Comparison of ENCODE assay signal across 9 cellular contexts in the genomic region with DNA sequence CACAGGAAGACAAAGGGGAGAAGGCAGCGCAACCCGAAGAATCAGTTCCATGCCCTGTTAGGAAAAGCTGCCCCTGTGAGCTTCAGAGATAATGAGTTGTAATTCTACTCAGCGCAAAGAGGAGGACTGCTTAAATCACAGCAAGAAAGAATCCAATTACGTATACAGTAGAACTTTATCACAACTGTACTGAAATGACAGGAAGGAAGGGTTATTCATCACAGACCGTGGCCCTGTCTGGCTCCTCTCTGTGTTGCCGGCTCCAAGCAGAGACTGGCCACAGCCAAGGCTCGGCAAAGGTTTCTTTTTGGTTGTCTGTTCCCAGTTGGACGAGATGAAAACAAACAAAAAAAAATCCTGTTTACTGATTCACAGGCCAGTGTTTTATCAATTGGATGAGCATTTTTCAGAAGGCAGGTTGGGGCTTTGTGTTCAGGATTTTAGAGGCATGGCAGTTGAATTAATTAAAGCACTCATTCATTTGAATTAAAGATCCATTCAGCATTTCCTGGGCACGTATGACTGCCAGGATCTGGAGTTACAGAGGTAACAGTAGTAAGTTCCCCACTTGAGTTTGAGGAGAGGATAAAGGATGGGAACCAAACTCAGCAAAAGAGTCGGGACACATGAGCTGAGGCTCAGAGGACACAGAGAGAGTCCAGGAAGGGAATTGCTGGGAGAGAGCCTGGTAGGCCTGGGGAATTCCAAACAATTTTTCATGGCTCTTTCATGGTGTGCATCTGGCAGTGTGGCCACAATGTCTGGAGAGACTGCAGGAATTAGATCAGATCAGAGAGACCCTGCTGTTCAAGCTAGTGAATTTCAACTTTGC.
DNase-seq lines count a peak whose midpoint lies in the region; ATAC-seq and TF ChIP-seq lines count a peak whose summit lies in the region.
"Had no signal": no experiment of that assay in that cellular context is flagged by ENCODE, and none has a peak within 500 bp of the region (broad histone marks: within the 10 kb centered on the region; RNA-seq: fewer than 3 reads in every experiment).

No MANE protein-coding gene starts in this region.

- WGBS in mesodermal cell (ENCODE audit: insufficient coverage in 2 of 2), 2 experiments: 75 to 80% methylated on average over 6 to 9 of the region's 10 CpGs

- CTCF ChIA-PET in PC-9 (lab: Charles Lee): no interaction called here

- H3F3A ChIP-seq in PC-9 (ENCODE audit: insufficient read depth, low read depth): no peaks in the 10 kb centered on the region

- H3K9me3 ChIP-seq in mesodermal cell (ENCODE audit: control insufficient read depth, low read length) (no peaks in the 10 kb centered on the region), uterus (no peaks in the 10 kb centered on the region), PC-9 (ENCODE audit: insufficient read depth, low read depth) (no peaks in the 10 kb centered on the region)

- no peak overlapping the region for H2AFZ ChIP-seq in PC-9

- no peaks in the 10 kb centered on the region for H3K79me2 ChIP-seq in PC-9 (ENCODE audit: low read depth)

- POLR2A ChIA-PET in PC-9 (lab: Charles Lee; ENCODE audit: unreplicated experiment): no interaction called here

- H3K9me2 ChIP-seq in PC-9 (ENCODE audit: insufficient read depth): no peaks in the 10 kb centered on the region

- H3K4me3 ChIP-seq in mesodermal cell (ENCODE audit: extremely low read depth, insufficient read depth, low read length, poor library complexity, severe bottlenecking) (no peak overlapping the region), uterus (peak overlapping the region in 1 of 2 donors; percentile 9), PC-9 (no peak overlapping the region)

- intact Hi-C loops in Right ventricle myocardium inferior (cut with DNase I): no loop called here
- intact Hi-C loops in cardiac septum (cut with DNase I): no loop called here
- intact Hi-C loops in uterus (cut with DNase I; ENCODE audit: low total_unique reads): no loop called here
- intact Hi-C loops in PC-9 (cut with micrococcal nuclease; ENCODE audit: unreplicated experiment): loop anchor here (5.0 kb wide), 1 partner anchor 43 kb away; no protein-coding TSS in a partner anchor

- no peaks in the 10 kb centered on the region for H4K20me1 ChIP-seq in PC-9 (ENCODE audit: insufficient read depth)

- ATAC-seq in Right ventricle myocardium inferior: peak; percentile 66
- no peak for ATAC-seq in esophagus mucosa

- H3K4me1 ChIP-seq in mesodermal cell (ENCODE audit: control insufficient read depth, insufficient read depth, low read length, poor library complexity, severe bottlenecking) (peaks cover 38% of the 10 kb centered on the region), uterus (no peaks in the 10 kb centered on the region), PC-9 (replicated peaks; ENCODE audit: insufficient read depth) (no peaks in the 10 kb centered on the region)

- TF ChIP-seq CTCF in uterus (IDR thresholded peaks at IDR 0.05) (no peak), PC-9 (conservative IDR thresholded peaks at IDR 0.05) (no peak)

- H3K27me3 ChIP-seq in uterus: no peaks in the 10 kb centered on the region
- H3K27me3 ChIP-seq in PC-9 (ENCODE audit: insufficient read depth, low read depth): no peaks in the 10 kb centered on the region

- no TSS peak for BruUV-seq in PC-9 (replicated peaks; lab: Mats Ljungman, UMichigan)

- H3K27ac ChIP-seq in mesodermal cell (ENCODE audit: low read depth, low read length, severe bottlenecking): peak overlapping the region; percentile 83
- H3K27ac ChIP-seq in uterus: peak overlapping the region; percentile 62 to 63
- H3K27ac ChIP-seq in PC-9: no peak overlapping the region

- DNase-seq in Right ventricle myocardium inferior (ENCODE audit: missing footprints) (peak; percentile 64), cardiac septum (ENCODE audit: low spot score) (no peak), dermis blood vessel endothelial cell (peak; percentile 78), uterus (peak in 1 of 2 donors; percentile 32), PC-9 (no peak)
- DNase-seq in stimulated activated naive CD4-positive, alpha-beta T cell treated with Interleukin-2 at 50 U/mL for 16 hours (lab: John Stamatoyannopoulos, UW): no peak
- DNase-seq: activated naive CD4-positive, alpha-beta T cell treated with Interleukin-2 at 50 U/mL for 16 hours had no signal

- H3K36me3 ChIP-seq in mesodermal cell (ENCODE audit: control insufficient read depth, insufficient read depth, low read length) (no peaks in the 10 kb centered on the region), uterus (no peaks in the 10 kb centered on the region), PC-9 (ENCODE audit: low read depth) (no peaks in the 10 kb centered on the region)

- no peak for TF ChIP-seq POLR2A in uterus (IDR thresholded peaks at IDR 0.05)

- H3K4me2 ChIP-seq in PC-9: no peak overlapping the region

Comparison
In these comparisons a context has a peak if more than half of its experiments do, and no peak if none do; other contexts are left out.
1. DNase-seq: peak in Right ventricle myocardium inferior (single experiment) and dermis blood vessel endothelial cell (single experiment); none in cardiac septum (single experiment), PC-9 (0 of 2) and stimulated activated naive CD4-positive, alpha-beta T cell treated with Interleukin-2 at 50 U/mL for 16 hours (single experiment).